19 cellular contexts compared by ENCODE assay signal in the genomic region with DNA sequence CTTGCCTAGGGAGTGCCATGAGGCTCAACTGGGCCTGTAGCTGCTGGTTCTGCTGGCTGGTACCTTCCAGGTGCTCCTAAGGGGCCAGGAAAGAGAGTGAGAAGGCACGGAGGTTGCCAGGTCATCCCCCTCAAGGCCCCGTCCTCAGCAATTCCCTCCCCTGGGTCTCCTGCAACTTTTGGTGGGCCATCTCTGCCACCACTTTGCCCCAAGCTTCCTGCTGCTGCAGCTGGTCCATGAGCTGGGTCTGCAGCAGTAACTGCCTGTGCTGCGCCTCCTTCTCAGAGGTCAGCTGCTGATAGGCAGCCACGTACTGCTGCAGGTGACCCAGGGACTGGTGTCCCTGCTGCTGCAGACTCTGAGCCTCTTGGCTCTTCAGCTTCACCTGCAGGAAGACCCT. TPM values are rescaled to one million over a fixed set of nuclear protein-coding genes. Genes with fewer than 3 reads are reported as not detected.
DNase-seq lines count a peak whose midpoint lies in the region; ATAC-seq and TF ChIP-seq lines count a peak whose summit lies in the region.
"Had no signal": no experiment of that assay in that cellular context is flagged by ENCODE, and none has a peak within 500 bp of the region (broad histone marks: within the 10 kb centered on the region; RNA-seq: fewer than 3 reads in every experiment).

No MANE protein-coding gene starts in this region.

- H3K4me1 Mint-ChIP-seq in activated naive CD8-positive, alpha-beta T cell treated with anti-CD3 and anti-CD28 coated beads, Interleukin-2, amount 50 U/mL, for 24 hours: peaks cover 19% of the 10 kb centered on the region
- H3K4me1 Mint-ChIP-seq: B cell had no signal

- no peaks in the 10 kb centered on the region for H3K9me3 ChIP-seq in sigmoid colon
- H3K9me3 ChIP-seq: A549; BLaER1 treated with 17β-estradiol and CSF1 and Interleukin-3, amounts not matched to agents 10 nM and 100 nM; Caco-2 had no signal

- TF ChIP-seq CTCF in sigmoid colon (IDR thresholded peaks at IDR 0.05): no peak

- no peak overlapping the region for H3K27ac Mint-ChIP-seq in activated naive CD8-positive, alpha-beta T cell treated with anti-CD3 and anti-CD28 coated beads, Interleukin-2, amount 50 U/mL, for 24 hours
- H3K27ac Mint-ChIP-seq: B cell; CD4-positive, alpha-beta T cell; CD8-positive, alpha-beta T cell had no signal

- H3K36me3 ChIP-seq in sigmoid colon: no peaks in the 10 kb centered on the region
- H3K36me3 ChIP-seq: BLaER1 treated with 17β-estradiol and CSF1 and Interleukin-3, amounts not matched to agents 10 nM and 100 nM had no signal

- no peak overlapping the region for H3K27ac ChIP-seq in sigmoid colon
- H3K27ac ChIP-seq: A549; BLaER1 treated with 17β-estradiol and CSF1 and Interleukin-3, amounts not matched to agents 10 nM and 100 nM; C4-2B had no signal

- ATAC-seq in left lobe of liver: no peak
- no peak for ATAC-seq in activated naive CD8-positive, alpha-beta T cell treated with anti-CD3 and anti-CD28 coated beads, Interleukin-2, amount 50 U/mL, for 24 hours
- no peak for ATAC-seq in GM19452 (IDR thresholded peaks at IDR 0.05; ENCODE audit: unreplicated experiment)
- ATAC-seq: A549; CD8-positive, alpha-beta T cell; GM12878 had no signal

- peaks cover 0 to 22% (median 10%) of the 10 kb centered on the region in 4 donors for H3K4me1 ChIP-seq in sigmoid colon
- H3K4me1 ChIP-seq: BLaER1 treated with 17β-estradiol and CSF1 and Interleukin-3, amounts not matched to agents 10 nM and 100 nM; Caco-2 had no signal

- H3K27me3 ChIP-seq in sigmoid colon: no peaks in the 10 kb centered on the region
- H3K27me3 ChIP-seq: BLaER1 treated with 17β-estradiol and CSF1 and Interleukin-3, amounts not matched to agents 10 nM and 100 nM had no signal

- peaks cover 5% of the 10 kb centered on the region for H3K27me3 Mint-ChIP-seq in activated naive CD8-positive, alpha-beta T cell treated with anti-CD3 and anti-CD28 coated beads, Interleukin-2, amount 50 U/mL, for 24 hours
- H3K27me3 Mint-ChIP-seq: CD4-positive, alpha-beta T cell had no signal

- TF ChIP-seq EP300 in sigmoid colon (IDR thresholded peaks at IDR 0.05): no peak

- H3K36me3 Mint-ChIP-seq in activated naive CD8-positive, alpha-beta T cell treated with anti-CD3 and anti-CD28 coated beads, Interleukin-2, amount 50 U/mL, for 24 hours (ENCODE audit: low read depth): no peaks in the 10 kb centered on the region
- H3K36me3 Mint-ChIP-seq: CD8-positive, alpha-beta T cell had no signal

- intact Hi-C loops in sigmoid colon (cut with DNase I): no loop called here

- WGBS in sigmoid colon, 2 donors: 95 to 96% methylated on average over 4 of the region's 4 CpGs

- peak; percentile 23 for DNase-seq in left lobe of liver (ENCODE audit: low spot score)
- peak; percentile 72 for DNase-seq in mesenteric fat pad (ENCODE audit: low spot score)
- peak; percentile 53 for DNase-seq in sigmoid colon
- DNase-seq in activated naive CD8-positive, alpha-beta T cell treated with anti-CD3 and anti-CD28 coated beads, Interleukin-2, amount 50 U/mL, for 24 hours: no peak
- no peak for DNase-seq in activated effector memory CD4-positive, alpha-beta T cell treated with anti-CD3 and anti-CD28 coated beads, Interleukin-2, amount 50 U/mL, for 16 hours
- DNase-seq: AML-193; Caco-2; Calu3; CD4-positive, alpha-beta T cell; DND-41; EL; GDM1 had no signal

- H3K4me3 Mint-ChIP-seq in activated naive CD8-positive, alpha-beta T cell treated with anti-CD3 and anti-CD28 coated beads, Interleukin-2, amount 50 U/mL, for 24 hours: no peak overlapping the region
- H3K4me3 Mint-ChIP-seq: B cell; CD4-positive, alpha-beta T cell; CD8-positive, alpha-beta T cell had no signal

- no peak for TF ChIP-seq POLR2A in sigmoid colon (IDR thresholded peaks at IDR 0.05)

- H3K4me3 ChIP-seq in sigmoid colon: no peak overlapping the region
- H3K4me3 ChIP-seq: A549; BLaER1 treated with 17β-estradiol and CSF1 and Interleukin-3, amounts not matched to agents 10 nM and 100 nM; GM12878 had no signal

- no peaks in the 10 kb centered on the region for H3K9me3 Mint-ChIP-seq in activated naive CD8-positive, alpha-beta T cell treated with anti-CD3 and anti-CD28 coated beads, Interleukin-2, amount 50 U/mL, for 24 hours
- H3K9me3 Mint-ChIP-seq: CD4-positive, alpha-beta T cell; CD8-positive, alpha-beta T cell had no signal

RNA-seq across cellular contexts. Expression of gene MTPAP, which starts 17.3 kb away (rescaled TPM):
- 9.7 TPM for total RNA-seq in left lobe of liver
- 26.5 TPM for total RNA-seq in mesenteric fat pad
- total RNA-seq in sigmoid colon: 10 to 100 TPM; 14.3 to 26.1 (median 18.0) TPM
- 1 to 10 TPM; 3.6 to 8.2 (median 4.9) TPM for polyA plus RNA-seq in sigmoid colon

Comparison
In these comparisons a context has a peak if more than half of its experiments do, and no peak if none do; other contexts are left out.
1. DNase-seq: peak in left lobe of liver (single experiment), mesenteric fat pad (single experiment) and sigmoid colon (single experiment); none in activated naive CD8-positive, alpha-beta T cell treated with anti-CD3 and anti-CD28 coated beads, Interleukin-2, amount 50 U/mL, for 24 hours (single experiment) and activated effector memory CD4-positive, alpha-beta T cell treated with anti-CD3 and anti-CD28 coated beads, Interleukin-2, amount 50 U/mL, for 16 hours (single experiment).